Comparison of ENCODE assay signal across 10 cellular contexts in genomic region chr10:62618576-62619408, GRCh38.
DNase-seq lines count a peak whose midpoint lies in the region; ATAC-seq and TF ChIP-seq lines count a peak whose summit lies in the region.
"Had no signal": no experiment of that assay in that cellular context is flagged by ENCODE, and none has a peak within 500 bp of the region (broad histone marks: within the 10 kb centered on the region; RNA-seq: fewer than 3 reads in every experiment).

No MANE protein-coding gene starts in this region.

- TF ChIP-seq CTCF in fibroblast of villous mesenchyme (IDR thresholded peaks at IDR 0.05; ENCODE audit: insufficient read depth, low read depth, low read length) = no peak
- no peak for TF ChIP-seq CTCF in H9 (conservative IDR thresholded peaks at IDR 0.05)
- no peak for TF ChIP-seq CTCF in ovary (IDR thresholded peaks at IDR 0.05)

- no peak overlapping the region for H3K9ac ChIP-seq in H9 (ENCODE audit: extremely low read depth, insufficient read length, low read length)

- no peaks in the 10 kb centered on the region; a peak in 1 of 7 replicates for H3K36me3 Mint-ChIP-seq in H9 (ENCODE audit: insufficient read depth in 1 of 3, low read depth in 3 of 3)

- H3K27me3 ChIP-seq in H9 (ENCODE audit: insufficient read depth, low read length) (no peaks in the 10 kb centered on the region), ovary (no peaks in the 10 kb centered on the region)

- H3K9me3 Mint-ChIP-seq in H9 = 0 out of 5 replicates have a peak, but pooled peaks cover 0 to 2% of the 10 kb centered on the region in 2 experiments

- no peak overlapping the region for H3K14ac ChIP-seq in H9 (ENCODE audit: insufficient read depth, low read length)

- peaks cover 1% of the 10 kb centered on the region; the same call in 1 of the 2 replicates for H3K27me3 Mint-ChIP-seq in H9 (ENCODE audit: low read depth)

- no peak overlapping the region for H3K18ac ChIP-seq in H9 (ENCODE audit: insufficient read length, low read depth, low read length)

- H3K23me2 ChIP-seq in H9 (ENCODE audit: insufficient read length, low read depth, low read length, poor library complexity, severe bottlenecking) = no peaks in the 10 kb centered on the region

- H3K4me1 Mint-ChIP-seq in H9 = peaks cover 10 to 17% of the 10 kb centered on the region in 2 experiments

- H3K4me3 ChIP-seq in fibroblast of villous mesenchyme (ENCODE audit: low read depth, low read length) = no peak overlapping the region
- no peak overlapping the region for H3K4me3 ChIP-seq in ovary
- H3K4me3 ChIP-seq: skin epidermis had no signal

- no peak overlapping the region for H3K27ac ChIP-seq in H9 (ENCODE audit: insufficient read length, low read depth, low read length)
- H3K27ac ChIP-seq in ovary = no peak overlapping the region

- no peaks in the 10 kb centered on the region for H3K36me3 ChIP-seq in ovary

- no peak overlapping the region for H4K5ac ChIP-seq in H9 (ENCODE audit: insufficient read length, low read depth, low read length)

- H3K79me2 ChIP-seq in H9 (ENCODE audit: insufficient read depth, low read length) = no peaks in the 10 kb centered on the region

- H4K20me1 ChIP-seq in H9 (ENCODE audit: control insufficient read depth, insufficient read depth, insufficient read length) = no peaks in the 10 kb centered on the region

- H4K91ac ChIP-seq in H9 (ENCODE audit: insufficient read length, low read depth, low read length) = no peak overlapping the region

- no peak overlapping the region for H3T11ph ChIP-seq in H9 (ENCODE audit: low read length)

- no peak overlapping the region for H3K23ac ChIP-seq in H9 (ENCODE audit: insufficient read length, low read depth, low read length)

- no peak overlapping the region for H3K56ac ChIP-seq in H9 (ENCODE audit: insufficient read length, low read depth, low read length)

- no peak overlapping the region for H2BK15ac ChIP-seq in H9 (ENCODE audit: low read depth, low read length)

- H3K9me3 ChIP-seq in H9 (ENCODE audit: control insufficient read depth, low read depth, low read length) = no peaks in the 10 kb centered on the region
- no peaks in the 10 kb centered on the region for H3K9me3 ChIP-seq in ovary

- no peak overlapping the region for H2BK12ac ChIP-seq in H9 (ENCODE audit: insufficient read length, low read depth, low read length)

- intact Hi-C loops in ovary (cut with DNase I) = no loop called here

- H3K4me1 ChIP-seq in H9 (ENCODE audit: insufficient read depth, low read length) (no peaks in the 10 kb centered on the region), ovary (ENCODE audit: insufficient read depth) (no peaks in the 10 kb centered on the region)

- H3K27ac Mint-ChIP-seq in H9 = no peak overlapping the region; a peak in 1 of 7 replicates

- H3K4me2 ChIP-seq in H9 (ENCODE audit: insufficient read depth, insufficient read length, low read length) = no peak overlapping the region

- DNase-seq in AG08395 (ENCODE audit: low spot score) = peak; percentile 88
- DNase-seq in LHCN-M2 (ENCODE audit: low read depth) = peak; percentile 98
- DNase-seq in fibroblast of villous mesenchyme (ENCODE audit: low read depth) = peak; percentile 96
- no peak for DNase-seq in H9
- DNase-seq in activated CD4-positive, CD25-positive, alpha-beta regulatory T cell (lab: John Stamatoyannopoulos, UW) = no peak
- DNase-seq in activated CD4-positive, alpha-beta T cell treated with anti-CD3 and anti-CD28 coated beads for 4 hours = no peak
- no peak for DNase-seq in ovary
- DNase-seq: COR-L47 had no signal

- H3K4me3 Mint-ChIP-seq in H9 = no peak overlapping the region

- no peak overlapping the region for H3K4ac ChIP-seq in H9 (ENCODE audit: low read depth, low read length)

- H2BK120ac ChIP-seq in H9 (ENCODE audit: low read depth, low read length, poor library complexity, severe bottlenecking) = no peak overlapping the region

- H2AFZ ChIP-seq in H9 (ENCODE audit: low read length) = no peak overlapping the region

- WGBS in H9 (ENCODE audit: extremely low coverage, insufficient read length, low lambda C conversion rate) = no CpG with 5 or more reads among the region's 7 CpGs
- WGBS in ovary, 3 donors = 67 to 72% (median 69%) methylated on average over 7 of the region's 7 CpGs

- no peak for TF ChIP-seq POLR2A in ovary (IDR thresholded peaks at IDR 0.05)

- no peak overlapping the region for H2BK20ac ChIP-seq in H9 (ENCODE audit: low read depth, low read length, poor library complexity, severe bottlenecking)

- no peak for TF ChIP-seq EP300 in ovary (IDR thresholded peaks at IDR 0.05)

- ATAC-seq in GM19395 (IDR thresholded peaks at IDR 0.05; ENCODE audit: unreplicated experiment) = peak; percentile 44

- no peaks in the 10 kb centered on the region for H3K79me1 ChIP-seq in H9 (ENCODE audit: insufficient read depth, low read depth, low read length, poor library complexity, severe bottlenecking)

- no peak overlapping the region for H4K8ac ChIP-seq in H9 (replicated peaks; ENCODE audit: insufficient read length, low read depth, low read length)

- no peak overlapping the region for H2AK5ac ChIP-seq in H9 (ENCODE audit: insufficient read length, low read length)

- H2BK5ac ChIP-seq in H9 (ENCODE audit: insufficient read length, low read length) = no peak overlapping the region

Comparison
In these comparisons a context has a peak if more than half of its experiments do, and no peak if none do; other contexts are left out.
1. DNase-seq: peak in AG08395 (single experiment), LHCN-M2 (single experiment) and fibroblast of villous mesenchyme (single experiment); none in H9 (single experiment), activated CD4-positive, CD25-positive, alpha-beta regulatory T cell (0 of 4), activated CD4-positive, alpha-beta T cell treated with anti-CD3 and anti-CD28 coated beads for 4 hours (0 of 2) and ovary (0 of 5).